In genomic region chr5:149551227-149552037, GRCh38 we compare ENCODE assay signal across 8 cellular contexts. TPM values are rescaled to one million over a fixed set of nuclear protein-coding genes. Genes with fewer than 3 reads are reported as not detected.
DNase-seq lines count a peak whose midpoint lies in the region; ATAC-seq and TF ChIP-seq lines count a peak whose summit lies in the region.

Gene CSNK1A1 (minus strand): TSS chr5:149551439. CDS start chr5:149550964, 475 bp downstream.

- H3K4me3 Mint-ChIP-seq in activated T-cell treated with anti-CD3 and anti-CD28 coated beads, Interleukin-2, amount 50 U/mL, for 24 hours, result peak within 1 kb of the TSS; percentile 97

- ATAC-seq in GM21723 (IDR thresholded peaks at IDR 0.05; ENCODE audit: unreplicated experiment), result peak; percentile 89

- peak within 1 kb of the TSS; percentile 100 for H3K9ac ChIP-seq in mucosa of stomach (ENCODE audit: low read length)

- H3K36me3 Mint-ChIP-seq in activated T-cell treated with anti-CD3 and anti-CD28 coated beads, Interleukin-2, amount 50 U/mL, for 24 hours (ENCODE audit: low read depth), result peaks cover 54% of the 10 kb centered on the region

- H3K27ac Mint-ChIP-seq in activated T-cell treated with anti-CD3 and anti-CD28 coated beads, Interleukin-2, amount 50 U/mL, for 24 hours, result peak within 1 kb of the TSS; percentile 98

- DNase-seq in DMS79 treated with DMSO at 0.1 percent for 48 hours (lab: John Stamatoyannopoulos, UW) (peak; percentile 85), KG1 (lab: John Stamatoyannopoulos, UW) (peak; percentile 56), erythroblast (lab: John Stamatoyannopoulos, UW) (peak; percentile 99 to 100)
- DNase-seq in activated T-cell treated with anti-CD3 and anti-CD28 coated beads, Interleukin-2, amount 50 U/mL, for 24 hours, result peak; percentile 99
- peak; percentile 98 for DNase-seq in stimulated activated CD8-positive, alpha-beta memory T cell treated with anti-CD3 and anti-CD28 coated beads, Interleukin-7, amount 100 ng/mL, for 1 hour (ENCODE audit: low read depth in 2 of 2)

- no peaks in the 10 kb centered on the region for H3K27me3 Mint-ChIP-seq in activated T-cell treated with anti-CD3 and anti-CD28 coated beads, Interleukin-2, amount 50 U/mL, for 24 hours

- H3K9me3 Mint-ChIP-seq in activated T-cell treated with anti-CD3 and anti-CD28 coated beads, Interleukin-2, amount 50 U/mL, for 24 hours, result no peaks in the 10 kb centered on the region

- H3K4me1 Mint-ChIP-seq in activated T-cell treated with anti-CD3 and anti-CD28 coated beads, Interleukin-2, amount 50 U/mL, for 24 hours (ENCODE audit: low read depth), result peaks cover 32% of the 10 kb centered on the region

- peak within 1 kb of the TSS; percentile 75 for H3K4me3 ChIP-seq in mucosa of stomach (ENCODE audit: low read length)

- no peaks in the 10 kb centered on the region for H3K36me3 ChIP-seq in mucosa of stomach (ENCODE audit: control insufficient read depth, insufficient read depth, low read length)

- H3K4me1 ChIP-seq in mucosa of stomach (ENCODE audit: control insufficient read depth, insufficient read depth, low read length), result peaks cover 20% of the 10 kb centered on the region

- TF ChIP-seq POLR2A in erythroblast (IDR thresholded peaks at IDR 0.05; ENCODE audit: low read length), result peak; percentile 99

- H3K9me3 ChIP-seq in mucosa of stomach (ENCODE audit: control insufficient read depth, low read length), result no peaks in the 10 kb centered on the region

- H3K27me3 ChIP-seq in mucosa of stomach (ENCODE audit: control insufficient read depth, insufficient read depth, low read length), result no peaks in the 10 kb centered on the region

TF ChIP-seq in PFSK-1, 5 proteins besides CTCF, POLR2A, EP300 and RAD21:
- peak; percentile 85 for TF ChIP-seq FOXP2 (optimal IDR thresholded peaks at IDR 0.05; ENCODE audit: borderline replicate concordance, extremely low read depth, extremely low read length, insufficient read depth)
- TF ChIP-seq TAF1 (IDR thresholded peaks at IDR 0.05; ENCODE audit: borderline replicate concordance, insufficient read depth, low read length), result peak; percentile 94
- peak; percentile 81 for TF ChIP-seq POLR2AphosphoS5 (IDR thresholded peaks at IDR 0.05; ENCODE audit: low read depth, low read length)
- TF ChIP-seq SIN3A (IDR thresholded peaks at IDR 0.05; ENCODE audit: borderline replicate concordance, insufficient read depth, low read length), result 0 out of 2 replicates have a peak, but pooled peaks have one; percentile 45
- peak; percentile 3 to 34; a peak in 1 of 4 replicates for TF ChIP-seq REST (IDR thresholded peaks at IDR 0.05; ENCODE audit: insufficient read depth in 1 of 2, low read depth in 2 of 2, low read length in 2 of 2)

RNA-seq across cellular contexts. Expression of gene CSNK1A1, which starts in this region (rescaled TPM):
- 124 TPM for polyA plus RNA-seq in PFSK-1 (2012; ENCODE audit: insufficient read length, low read depth)

Comparison
In these comparisons a context has a peak if more than half of its experiments do, and no peak if none do; other contexts are left out.
1. Peak in every context shown above with its lines: DNase-seq, ATAC-seq and H3K4me3 ChIP-seq.